In genomic region chr3:49313902-49314676, GRCh38 we compare ENCODE assay signal across 15 cellular contexts. TPM values are rescaled to one million over a fixed set of nuclear protein-coding genes. Genes with fewer than 3 reads are reported as not detected.
DNase-seq lines count a peak whose midpoint lies in the region; ATAC-seq and TF ChIP-seq lines count a peak whose summit lies in the region.
"Had no signal": no experiment of that assay in that cellular context is flagged by ENCODE, and none has a peak within 500 bp of the region (broad histone marks: within the 10 kb centered on the region; RNA-seq: fewer than 3 reads in every experiment).

No MANE protein-coding gene starts in this region.

- H3K36me3 ChIP-seq in left lung (peaks cover 0 to 100% of the 10 kb centered on the region in 2 donors), heart left ventricle (peaks cover 0 to 98% (median 92%) of the 10 kb centered on the region in 9 donors)

- intact Hi-C loops in left lung (cut with DNase I) = no loop called here
- intact Hi-C loops in heart left ventricle (cut with DNase I) = loop anchor here in 1 of 10 donors (10.0 kb wide), 1 partner anchor 349 kb away; no protein-coding TSS in a partner anchor

- H3K4me1 Mint-ChIP-seq in activated T-cell treated with anti-CD3 and anti-CD28 coated beads, Interleukin-2, amount 50 U/mL, for 72 hours (ENCODE audit: low read depth) = no peaks in the 10 kb centered on the region
- H3K4me1 Mint-ChIP-seq in T-helper 17 cell (no peaks in the 10 kb centered on the region), endothelial cell (ENCODE audit: unreplicated experiment) (no peaks in the 10 kb centered on the region)

- H3K4me1 ChIP-seq in left lung (no peaks in the 10 kb centered on the region), heart left ventricle (peaks cover 0 to 8% (median 0%) of the 10 kb centered on the region in 12 donors)
- H3K4me1 ChIP-seq: pancreas had no signal

- H3K27me3 Mint-ChIP-seq in activated T-cell treated with anti-CD3 and anti-CD28 coated beads, Interleukin-2, amount 50 U/mL, for 72 hours (ENCODE audit: low read depth) = no peaks in the 10 kb centered on the region
- H3K27me3 Mint-ChIP-seq in T-helper 17 cell (no peaks in the 10 kb centered on the region), endothelial cell (ENCODE audit: unreplicated experiment) (peaks cover 1% of the 10 kb centered on the region)

- H3K4me3 Mint-ChIP-seq in activated T-cell treated with anti-CD3 and anti-CD28 coated beads, Interleukin-2, amount 50 U/mL, for 72 hours = no peak overlapping the region
- H3K4me3 Mint-ChIP-seq in T-helper 17 cell (no peak overlapping the region), endothelial cell (ENCODE audit: unreplicated experiment) (no peak overlapping the region)

- H3K27ac Mint-ChIP-seq in activated T-cell treated with anti-CD3 and anti-CD28 coated beads, Interleukin-2, amount 50 U/mL, for 72 hours = peak overlapping the region; percentile 35
- H3K27ac Mint-ChIP-seq in T-helper 17 cell (peak overlapping the region; percentile 74), endothelial cell (ENCODE audit: unreplicated experiment) (no peak overlapping the region)

- H3K4me3 ChIP-seq in epithelial cell of esophagus (ENCODE audit: low read length) = no peak overlapping the region
- H3K4me3 ChIP-seq in left lung = no peak overlapping the region
- no peak overlapping the region for H3K4me3 ChIP-seq in heart left ventricle
- H3K4me3 ChIP-seq: esophagus muscularis mucosa, K562, pancreas had no signal

- no peaks in the 10 kb centered on the region for H3K9me3 ChIP-seq in T-helper 17 cell (ENCODE audit: control insufficient read depth, low read length, poor library complexity, severe bottlenecking)
- no peaks in the 10 kb centered on the region for H3K9me3 ChIP-seq in left lung
- H3K9me3 ChIP-seq in heart left ventricle = no peaks in the 10 kb centered on the region
- H3K9me3 ChIP-seq: esophagus muscularis mucosa, pancreas had no signal

- TF ChIP-seq CTCF in epithelial cell of esophagus (IDR thresholded peaks at IDR 0.05; ENCODE audit: insufficient read depth, low read depth, low read length, missing control alignments) (no peak), endothelial cell (IDR thresholded peaks at IDR 0.05; ENCODE audit: unreplicated experiment) (no peak), left lung (IDR thresholded peaks at IDR 0.05) (no peak), heart left ventricle (IDR thresholded peaks at IDR 0.05) (no peak)

- 71 to 92% (median 84%) methylated on average over 1 of the region's 1 CpG for WGBS in heart left ventricle, 4 donors

- ATAC-seq in activated T-cell treated with anti-CD3 and anti-CD28 coated beads, Interleukin-2, amount 50 U/mL, for 72 hours (replicated peaks in 1 of 2) = no peak
- ATAC-seq in T-helper 17 cell (no peak), left lung (no peak), heart left ventricle (no peak)
- ATAC-seq: K562, pancreas had no signal

- no peak for TF ChIP-seq POLR2A in heart left ventricle (IDR thresholded peaks at IDR 0.05)

- H3K27ac ChIP-seq in left lung = peak overlapping the region in 1 of 2 donors; percentile 11
- no peak overlapping the region for H3K27ac ChIP-seq in heart left ventricle
- H3K27ac ChIP-seq: esophagus muscularis mucosa, pancreas had no signal

- peaks cover 0 to 14% of the 10 kb centered on the region in 2 donors for H3K36me3 Mint-ChIP-seq in activated T-cell treated with anti-CD3 and anti-CD28 coated beads, Interleukin-2, amount 50 U/mL, for 72 hours (ENCODE audit: insufficient read depth in 2 of 2)
- peaks cover 3% of the 10 kb centered on the region for H3K36me3 Mint-ChIP-seq in T-helper 17 cell (ENCODE audit: low read depth)
- peaks cover 21% of the 10 kb centered on the region for H3K36me3 Mint-ChIP-seq in endothelial cell (ENCODE audit: low read depth, unreplicated experiment)

- DNase-seq in activated T-cell treated with anti-CD3 and anti-CD28 coated beads, Interleukin-2, amount 50 U/mL, for 72 hours = no peak
- DNase-seq in activated T-cell treated with anti-CD3 and anti-CD28 coated beads, Interleukin-2, amount 50 U/mL, for 48 hours = no peak
- DNase-seq in T-helper 17 cell (no peak), epithelial cell of esophagus (ENCODE audit: low read depth) (peak; percentile 63), smooth muscle cell of the brain vasculature (ENCODE audit: low read depth, low spot score) (peak; percentile 40), endothelial cell (ENCODE audit: low spot score) (no peak), left lung (no peak), heart left ventricle (no peak)
- DNase-seq: activated CD4-positive, alpha-beta T cell treated with anti-CD3 and anti-CD28 coated beads for 4 hours; activated gamma-delta T cell; NCI-H187; NCI-H526; pancreas had no signal

- H3K27me3 ChIP-seq in left lung (no peaks in the 10 kb centered on the region), heart left ventricle (no peaks in the 10 kb centered on the region)
- H3K27me3 ChIP-seq: esophagus muscularis mucosa, pancreas had no signal

- no peaks in the 10 kb centered on the region for H3K9me3 Mint-ChIP-seq in activated T-cell treated with anti-CD3 and anti-CD28 coated beads, Interleukin-2, amount 50 U/mL, for 72 hours
- H3K9me3 Mint-ChIP-seq in endothelial cell (ENCODE audit: unreplicated experiment) = no peaks in the 10 kb centered on the region

RNA-seq across cellular contexts. Expression of gene USP4, which starts 25.8 kb away (rescaled TPM):
- 10 to 100 TPM; 70.2 to 76.5 TPM for total RNA-seq in activated T-cell treated with anti-CD3 and anti-CD28 coated beads, Interleukin-2, amount 50 U/mL, for 72 hours
- total RNA-seq in T-helper 17 cell (100 to 1,000 TPM; 101 to 110 TPM), endothelial cell (ENCODE audit: unreplicated experiment) (55.0 TPM), left lung (10 to 100 TPM; 57.7 to 72.9 TPM), heart left ventricle (10 to 100 TPM; 17.3 to 48.6 (median 37.2) TPM)
- polyA plus RNA-seq in heart left ventricle = 10 to 100 TPM; 24.3 to 27.8 TPM

RNA-seq across cellular contexts. Expression of gene C3orf62, which starts 37.1 kb away (rescaled TPM):
- 1 to 10 TPM; 4.6 to 7.0 TPM for total RNA-seq in activated T-cell treated with anti-CD3 and anti-CD28 coated beads, Interleukin-2, amount 50 U/mL, for 72 hours
- total RNA-seq in T-helper 17 cell (10 to 100 TPM in 1 of 2 donors, 1 to 10 TPM in 1; 7.3 to 11.1 TPM), endothelial cell (ENCODE audit: unreplicated experiment) (3.8 TPM), left lung (1 to 10 TPM; 4.2 to 9.8 TPM), heart left ventricle (1 to 10 TPM; 1.3 to 5.6 (median 2.9) TPM)
- polyA plus RNA-seq in heart left ventricle = 1 to 10 TPM; 2.5 to 3.3 TPM

RNA-seq across cellular contexts. Expression of gene GPX1, which starts 44.1 kb away (rescaled TPM):
- total RNA-seq in activated T-cell treated with anti-CD3 and anti-CD28 coated beads, Interleukin-2, amount 50 U/mL, for 72 hours = 100 to 1,000 TPM; 112 to 124 TPM
- 100 to 1,000 TPM in 1 of 2 donors, 10 to 100 TPM in 1; 75.6 to 326 TPM for total RNA-seq in T-helper 17 cell
- 374 TPM for total RNA-seq in endothelial cell (ENCODE audit: unreplicated experiment)
- 100 to 1,000 TPM; 468 to 518 TPM for total RNA-seq in left lung
- total RNA-seq in heart left ventricle = 100 to 1,000 TPM in 8 of 9 donors, 10 to 100 TPM in 1; 86.3 to 341 (median 124) TPM
- 100 to 1,000 TPM; 174 to 189 TPM for polyA plus RNA-seq in heart left ventricle

Comparison
In these comparisons a context has a peak if more than half of its experiments do, and no peak if none do; other contexts are left out.
1. DNase-seq: peak in epithelial cell of esophagus (single experiment) and smooth muscle cell of the brain vasculature (single experiment); none in activated T-cell treated with anti-CD3 and anti-CD28 coated beads, Interleukin-2, amount 50 U/mL, for 72 hours (0 of 2), activated T-cell treated with anti-CD3 and anti-CD28 coated beads, Interleukin-2, amount 50 U/mL, for 48 hours (0 of 2), T-helper 17 cell (0 of 3), endothelial cell (single experiment), left lung (0 of 2) and heart left ventricle (0 of 5).